Comparison of ENCODE assay signal across 8 cellular contexts in genomic region chr18:23992119-23992940, GRCh38. TPM values are rescaled to one million over a fixed set of nuclear protein-coding genes. Genes with fewer than 3 reads are reported as not detected.
DNase-seq lines count a peak whose midpoint lies in the region; ATAC-seq lines count a peak whose summit lies in the region.

No MANE protein-coding gene starts in this region.

- no peaks in the 10 kb centered on the region for H3K36me3 ChIP-seq in neuronal stem cell (replicated peaks in 1 of 2; ENCODE audit: control insufficient read depth in 2 of 2, insufficient read depth in 2 of 2, low read length in 2 of 2)

- no peak overlapping the region for H3K4me3 ChIP-seq in neuronal stem cell (ENCODE audit: low read length in 2 of 2)

- H2BK120ac ChIP-seq in neuronal stem cell (ENCODE audit: low read depth, low read length): no peak overlapping the region

- H3K36me3 Mint-ChIP-seq in T-helper 2 cell treated with Interferon-gamma antibody and Interleukin-4, amounts not matched to agents 5 μg/mL and 100 μg/mL, for 36 hours (ENCODE audit: low read depth): peaks cover 3% of the 10 kb centered on the region

- no CpG with 5 or more reads among the region's 7 CpGs for WGBS in neuronal stem cell (ENCODE audit: extremely low coverage in 2 of 2, insufficient read length in 2 of 2, insufficient replicate concordance in 1 of 2), 2 donors

- H2BK5ac ChIP-seq in neuronal stem cell (ENCODE audit: low read length): no peak overlapping the region

- H2BK15ac ChIP-seq in neuronal stem cell (ENCODE audit: low read length): no peak overlapping the region

- H3K4me2 ChIP-seq in neuronal stem cell (ENCODE audit: insufficient read depth, low read length, poor library complexity, severe bottlenecking): no peak overlapping the region

- H3K4me1 Mint-ChIP-seq in T-helper 2 cell treated with Interferon-gamma antibody and Interleukin-4, amounts not matched to agents 5 μg/mL and 100 μg/mL, for 36 hours (ENCODE audit: low read depth): peaks cover 40% of the 10 kb centered on the region

- H4K8ac ChIP-seq in neuronal stem cell (ENCODE audit: low read depth, low read length): no peak overlapping the region

- no peaks in the 10 kb centered on the region for H3K79me1 ChIP-seq in neuronal stem cell (ENCODE audit: low read depth, low read length)

- peak overlapping the region; percentile 77 for H3K27ac Mint-ChIP-seq in T-helper 2 cell treated with Interferon-gamma antibody and Interleukin-4, amounts not matched to agents 5 μg/mL and 100 μg/mL, for 36 hours

- no peak overlapping the region for H2AFZ ChIP-seq in neuronal stem cell (ENCODE audit: low read length)

- H3K4me1 ChIP-seq in neuronal stem cell (ENCODE audit: control insufficient read depth in 2 of 2, insufficient read depth in 1 of 2, low read depth in 1 of 2, low read length in 2 of 2): peaks cover 0 to 3% of the 10 kb centered on the region in 2 donors

- H3K23ac ChIP-seq in neuronal stem cell (ENCODE audit: low read depth, low read length, poor library complexity): no peak overlapping the region

- H2AK5ac ChIP-seq in neuronal stem cell (ENCODE audit: low read depth, low read length): no peak overlapping the region

- H2BK12ac ChIP-seq in neuronal stem cell (ENCODE audit: low read length): no peak overlapping the region

- no peaks in the 10 kb centered on the region for H3K9me3 Mint-ChIP-seq in T-helper 2 cell treated with Interferon-gamma antibody and Interleukin-4, amounts not matched to agents 5 μg/mL and 100 μg/mL, for 36 hours

- DNase-seq in NCI-H1105 treated with DMSO at 0.1 percent for 48 hours (lab: John Stamatoyannopoulos, UW) (peak; percentile 38), NCI-H1105 (lab: John Stamatoyannopoulos, UW) (no peak), neuronal stem cell (ENCODE audit: low spot score) (no peak), NCI-H2171 treated with DMSO at 0.1 percent for 48 hours (lab: John Stamatoyannopoulos, UW) (no peak), AML-193 (lab: John Stamatoyannopoulos, UW) (no peak)
- peak; percentile 32 for DNase-seq in T-helper 2 cell treated with Interferon-gamma antibody and Interleukin-4, amounts not matched to agents 5 μg/mL and 100 μg/mL, for 36 hours (ENCODE audit: low spot score)
- peak; percentile 16 to 83 (median 64) for DNase-seq in stimulated activated naive CD4-positive, alpha-beta T cell (lab: John Stamatoyannopoulos, UW)

- no peak overlapping the region for H3K14ac ChIP-seq in neuronal stem cell (ENCODE audit: low read length)

- H3K4me3 Mint-ChIP-seq in T-helper 2 cell treated with Interferon-gamma antibody and Interleukin-4, amounts not matched to agents 5 μg/mL and 100 μg/mL, for 36 hours: peak overlapping the region; percentile 74

- no peak overlapping the region for H3K18ac ChIP-seq in neuronal stem cell (ENCODE audit: low read length)

- H3K27ac ChIP-seq in neuronal stem cell (replicated peaks; ENCODE audit: low read length): no peak overlapping the region

- no peak overlapping the region for H3K4ac ChIP-seq in neuronal stem cell (ENCODE audit: low read length)

- no peaks in the 10 kb centered on the region for H3K9me3 ChIP-seq in neuronal stem cell (replicated peaks in 1 of 2; ENCODE audit: control insufficient read depth in 2 of 2, insufficient read depth in 1 of 2, low read depth in 1 of 2, low read length in 2 of 2)

- H3K27me3 Mint-ChIP-seq in T-helper 2 cell treated with Interferon-gamma antibody and Interleukin-4, amounts not matched to agents 5 μg/mL and 100 μg/mL, for 36 hours (ENCODE audit: low read depth): peaks cover 36% of the 10 kb centered on the region

- H3K27me3 ChIP-seq in neuronal stem cell (ENCODE audit: control insufficient read depth in 3 of 3, insufficient read depth in 3 of 3, low read depth in 1 of 3, low read length in 3 of 3): peaks cover 0 to 6% (median 0%) of the 10 kb centered on the region in 3 experiments

- no peak overlapping the region for H4K91ac ChIP-seq in neuronal stem cell (ENCODE audit: low read depth, low read length, poor library complexity)

- ATAC-seq in esophagus mucosa: peak; percentile 80

- H3K9ac ChIP-seq in neuronal stem cell (ENCODE audit: low read depth, low read length, poor library complexity): no peak overlapping the region

RNA-seq across cellular contexts. Expression of gene TTC39C, which starts 22.2 kb away (rescaled TPM):
- total RNA-seq in esophagus mucosa: 24.6 TPM
- 16.7 TPM for polyA plus RNA-seq in neuronal stem cell (2013, experiment 1 of 2)
- 16.5 TPM for polyA plus RNA-seq in neuronal stem cell (2013, experiment 2 of 2)

Comparison
In these comparisons a context has a peak if more than half of its experiments do, and no peak if none do; other contexts are left out.
1. DNase-seq: peak in NCI-H1105 treated with DMSO at 0.1 percent for 48 hours (single experiment), T-helper 2 cell treated with Interferon-gamma antibody and Interleukin-4, amounts not matched to agents 5 μg/mL and 100 μg/mL, for 36 hours (single experiment) and stimulated activated naive CD4-positive, alpha-beta T cell (6 of 6); none in NCI-H1105 (single experiment), neuronal stem cell (single experiment), NCI-H2171 treated with DMSO at 0.1 percent for 48 hours (single experiment) and AML-193 (0 of 2).